8 cellular contexts compared by ENCODE assay signal in genomic region chr17:34542700-34543336, GRCh38. TPM values are rescaled to one million over a fixed set of nuclear protein-coding genes. Genes with fewer than 3 reads are reported as not detected.
DNase-seq lines count a peak whose midpoint lies in the region; ATAC-seq and TF ChIP-seq lines count a peak whose summit lies in the region.

No MANE protein-coding gene starts in this region.

- DNase-seq in BE2C, result peak; percentile 52
- DNase-seq in HFFc6, result no peak
- peak; percentile 21 for DNase-seq in activated CD4-positive, CD25-positive, alpha-beta regulatory T cell treated with anti-CD3 and anti-CD28 coated beads, Interleukin-2, amount 50 U/mL, for 16 hours (ENCODE audit: low read depth, low spot score)
- DNase-seq in chondrocyte (ENCODE audit: low spot score), result no peak
- DNase-seq in naive thymus-derived CD4-positive, alpha-beta T cell, result peak; percentile 18 to 58 (median 35)
- DNase-seq in superior temporal gyrus (ENCODE audit: extremely low spot score), result peak; percentile 64

- no peak overlapping the region for H3K4me3 ChIP-seq in BE2C (ENCODE audit: low read depth, low read length)
- no peak overlapping the region for H3K4me3 ChIP-seq in naive thymus-derived CD4-positive, alpha-beta T cell (ENCODE audit: low read length)

- H3K4me3 Mint-ChIP-seq in HFFc6, result no peak overlapping the region
- H3K4me3 Mint-ChIP-seq in chondrocyte (ENCODE audit: unreplicated experiment), result no peak overlapping the region
- no peak overlapping the region for H3K4me3 Mint-ChIP-seq in naive thymus-derived CD4-positive, alpha-beta T cell

- no peaks in the 10 kb centered on the region for H3K9me3 ChIP-seq in BE2C
- H3K9me3 ChIP-seq in naive thymus-derived CD4-positive, alpha-beta T cell (ENCODE audit: control insufficient read depth in 2 of 3, low read length in 3 of 3), result no peaks in the 10 kb centered on the region

- H3K4me1 Mint-ChIP-seq in HFFc6 (ENCODE audit: low read depth) (no peaks in the 10 kb centered on the region), chondrocyte (ENCODE audit: low read depth) (no peaks in the 10 kb centered on the region)
- no peaks in the 10 kb centered on the region for H3K4me1 Mint-ChIP-seq in naive thymus-derived CD4-positive, alpha-beta T cell

- H3K27ac ChIP-seq in naive thymus-derived CD4-positive, alpha-beta T cell (ENCODE audit: low read depth, low read length), result no peak overlapping the region

- H3K36me3 Mint-ChIP-seq in HFFc6 (ENCODE audit: low read depth) (no peaks in the 10 kb centered on the region), chondrocyte (ENCODE audit: low read depth) (no peaks in the 10 kb centered on the region)
- no peaks in the 10 kb centered on the region for H3K36me3 Mint-ChIP-seq in naive thymus-derived CD4-positive, alpha-beta T cell

- intact Hi-C loops in naive thymus-derived CD4-positive, alpha-beta T cell (cut with micrococcal nuclease), result loop anchor here (1.0 to 10.0 kb wide), 8 partner anchors 95 to 994 kb away; partner anchors contain the start of genes RAD51D (in 2 of the 2), CCT6B (in 1 of the 2), LIG3 (in 1 of the 2) and RFFL (in 1 of the 2)

- H3K27ac Mint-ChIP-seq in HFFc6 (no peak overlapping the region), chondrocyte (ENCODE audit: unreplicated experiment) (no peak overlapping the region)
- H3K27ac Mint-ChIP-seq in naive thymus-derived CD4-positive, alpha-beta T cell, result no peak overlapping the region

- H3K9me3 Mint-ChIP-seq in HFFc6 (no peaks in the 10 kb centered on the region), chondrocyte (ENCODE audit: low read depth) (no peaks in the 10 kb centered on the region)
- no peaks in the 10 kb centered on the region for H3K9me3 Mint-ChIP-seq in naive thymus-derived CD4-positive, alpha-beta T cell

- no peaks in the 10 kb centered on the region for H3K4me1 ChIP-seq in BE2C
- H3K4me1 ChIP-seq in naive thymus-derived CD4-positive, alpha-beta T cell (ENCODE audit: control insufficient read depth in 2 of 2, insufficient read depth in 2 of 2, low read length in 2 of 2), result no peaks in the 10 kb centered on the region

- peak; percentile 62 for ATAC-seq in naive thymus-derived CD4-positive, alpha-beta T cell
- ATAC-seq in HG02852 (IDR thresholded peaks at IDR 0.05; ENCODE audit: unreplicated experiment) (no peak), HG02642 (IDR thresholded peaks at IDR 0.05; ENCODE audit: poor library complexity, unreplicated experiment) (no peak)

- CTCF ChIA-PET in naive thymus-derived CD4-positive, alpha-beta T cell (lab: Charles Lee), result interaction anchor here (0.7 to 2.2 kb wide), 8 partner anchors 11 to 597 kb away, joined by 3 to 11 read pairs (median 4); partner anchors contain the start of genes LIG3 and RAD51D

- H3K27me3 Mint-ChIP-seq in HFFc6 (ENCODE audit: insufficient read depth) (peaks cover 16% of the 10 kb centered on the region), chondrocyte (ENCODE audit: low read depth) (peaks cover 46% of the 10 kb centered on the region)
- H3K27me3 Mint-ChIP-seq in naive thymus-derived CD4-positive, alpha-beta T cell, result peaks cover 21 to 34% (median 30%) of the 10 kb centered on the region in 5 donors

- peak; percentile 98 for TF ChIP-seq CTCF in BE2C (IDR thresholded peaks at IDR 0.05; ENCODE audit: low read depth, low read length)
- TF ChIP-seq CTCF in HFFc6 (IDR thresholded peaks at IDR 0.05), result peak; percentile 96
- TF ChIP-seq CTCF in chondrocyte (IDR thresholded peaks at IDR 0.05), result peak; percentile 93

- POLR2A ChIA-PET in naive thymus-derived CD4-positive, alpha-beta T cell (lab: Charles Lee), result no interaction called here

- H3K36me3 ChIP-seq in BE2C, result no peaks in the 10 kb centered on the region
- H3K36me3 ChIP-seq in naive thymus-derived CD4-positive, alpha-beta T cell (ENCODE audit: control insufficient read depth in 2 of 3, insufficient read depth in 3 of 3, low read length in 3 of 3), result no peaks in the 10 kb centered on the region

- H3K27me3 ChIP-seq in BE2C, result no peaks in the 10 kb centered on the region
- H3K27me3 ChIP-seq in naive thymus-derived CD4-positive, alpha-beta T cell (ENCODE audit: control insufficient read depth in 2 of 2, insufficient read depth in 2 of 2, low read length in 2 of 2), result no peaks in the 10 kb centered on the region

RNA-seq across cellular contexts. Expression of gene TMEM132E, which starts 36.6 kb away (rescaled TPM):
- 41.4 TPM for polyA plus RNA-seq in BE2C (2012; ENCODE audit: insufficient read depth, insufficient read length, low read depth)
- not detected for total RNA-seq in HFFc6 (2021; fragmentation: NEBNext Ultra II Directional; extraction: Animal tissue kit (Norgen Biotek cat#: 25700))
- 0.19 to 0.36 TPM (median 0.20 TPM) in 3 replicates for total RNA-seq in chondrocyte
- total RNA-seq in naive thymus-derived CD4-positive, alpha-beta T cell, result under 1 TPM in 4 of 5 experiments, not detected in 1; 0.10 to 0.89 (median 0.40) TPM
- under 1 TPM; 0.28 to 0.41 TPM for polyA plus RNA-seq in naive thymus-derived CD4-positive, alpha-beta T cell

Comparison
In these comparisons a context has a peak if more than half of its experiments do, and no peak if none do; other contexts are left out.
1. DNase-seq: peak in BE2C (single experiment), activated CD4-positive, CD25-positive, alpha-beta regulatory T cell treated with anti-CD3 and anti-CD28 coated beads, Interleukin-2, amount 50 U/mL, for 16 hours (single experiment), naive thymus-derived CD4-positive, alpha-beta T cell (9 of 9) and superior temporal gyrus (single experiment); none in HFFc6 (single experiment) and chondrocyte (single experiment).
2. Peak in every context shown above with its lines, with median percentiles within 50 percentile points of each other: CTCF ChIP-seq.